In genomic region chr7:87961754-87962153, GRCh38 we compare ENCODE assay signal across 15 cellular contexts. TPM values are rescaled to one million over a fixed set of nuclear protein-coding genes. Genes with fewer than 3 reads are reported as not detected.
DNase-seq lines count a peak whose midpoint lies in the region; ATAC-seq, FAIRE-seq and TF ChIP-seq lines count a peak whose summit lies in the region.
"Had no signal": no experiment of that assay in that cellular context is flagged by ENCODE, and none has a peak within 500 bp of the region (broad histone marks: within the 10 kb centered on the region; RNA-seq: fewer than 3 reads in every experiment).

No MANE protein-coding gene starts in this region.

- DNase-seq in GM19239 (ENCODE audit: insufficient read length, low spot score) (no peak), bronchial epithelial cell (ENCODE audit: low read depth) (peak; percentile 3), mucosa of descending colon (no peak), NCI-H2171 treated with DMSO at 0.1 percent for 48 hours (lab: John Stamatoyannopoulos, UW) (no peak), RCC 7860 (ENCODE audit: low spot score) (no peak)
- DNase-seq in activated CD8-positive, alpha-beta memory T cell treated with anti-CD3 and anti-CD28 coated beads for 24 hours: no peak
- DNase-seq: 8988T; CD4-positive, alpha-beta memory T cell; DMS153; DMS79; GDM1; GM23248 had no signal

- TF ChIP-seq CTCF in bronchial epithelial cell (IDR thresholded peaks at IDR 0.05; ENCODE audit: insufficient read depth, low read length, severe bottlenecking) (no peak), mucosa of descending colon (IDR thresholded peaks at IDR 0.05) (no peak)

- H3K36me3 ChIP-seq in bronchial epithelial cell (ENCODE audit: control insufficient read depth, insufficient read depth, low read length) (no peaks in the 10 kb centered on the region), mucosa of descending colon (ENCODE audit: low read depth) (no peaks in the 10 kb centered on the region)
- H3K36me3 ChIP-seq: HAP-1 had no signal

- intact Hi-C loops in mucosa of descending colon (cut with DNase I, micrococcal nuclease): no loop called here

- H3K4me1 ChIP-seq in mucosa of descending colon (ENCODE audit: low read depth): no peaks in the 10 kb centered on the region
- H3K4me1 ChIP-seq: BLaER1, HAP-1 had no signal

- peak; percentile 61 for ATAC-seq in mucosa of descending colon
- no peak for ATAC-seq in HG03095 (IDR thresholded peaks at IDR 0.05; ENCODE audit: unreplicated experiment)

- peak; percentile 26 for FAIRE-seq in GM19239 (lab: Jason Lieb, UNC)
- no peak for FAIRE-seq in bronchial epithelial cell (lab: Jason Lieb, UNC)
- no peak for FAIRE-seq in RCC 7860 (lab: Jason Lieb, UNC)

- no peak overlapping the region for H3K4me3 ChIP-seq in bronchial epithelial cell (ENCODE audit: low read depth, low read length)
- H3K4me3 ChIP-seq in mucosa of descending colon: no peak overlapping the region
- H3K4me3 ChIP-seq: BLaER1, GM23248, HAP-1 had no signal

- H3K27me3 ChIP-seq in bronchial epithelial cell (ENCODE audit: control insufficient read depth, insufficient read depth, low read length): no peaks in the 10 kb centered on the region
- H3K27me3 ChIP-seq: BLaER1 had no signal

- no peaks in the 10 kb centered on the region for H3K9me3 ChIP-seq in mucosa of descending colon
- H3K9me3 ChIP-seq: BLaER1, HAP-1 had no signal

RNA-seq across cellular contexts. Expression of gene ADAM22, which starts 27.7 kb away (rescaled TPM):
- total RNA-seq in bronchial epithelial cell (under 0.01 TPM in 1 of 2 replicates, not detected in the other), mucosa of descending colon (1 to 10 TPM; 1.8 to 4.6 (median 3.7) TPM)
